ENCODE assay signal across 1 cellular context in genomic region chr6:157466340-157466643, GRCh38.
A peak's percentile ranks its signal among the peaks of the same experiment; 100 is the strongest.
TF ChIP-seq lines count a peak whose summit lies in the region.

No MANE protein-coding gene starts in this region.

TF ChIP-seq in K562, 482 proteins besides CTCF, POLR2A, EP300 and RAD21 (continued from another document):
- TF ChIP-seq PREB (CRISPR knock-in tag; IDR thresholded peaks at IDR 0.05) (no peak), ZBTB34 (CRISPR knock-in tag; IDR thresholded peaks at IDR 0.05) (no peak), FOXJ2 (tag; IDR thresholded peaks at IDR 0.05) (no peak), MAFF (IDR thresholded peaks at IDR 0.05; ENCODE audit: low read length) (peak; percentile 97), C11orf30 (IDR thresholded peaks at IDR 0.05; ENCODE audit: low read depth) (peak; percentile 94), ZNF668 (CRISPR knock-in tag; IDR thresholded peaks at IDR 0.05) (no peak), MYC (IDR thresholded peaks at IDR 0.05; ENCODE audit: low read depth, low read length) (no peak), MYC (CRISPR knock-in tag; IDR thresholded peaks at IDR 0.05; ENCODE audit: borderline replicate concordance, low read depth) (no peak), SRSF3 (IDR thresholded peaks at IDR 0.05; ENCODE audit: insufficient read depth, low read length) (no peak), ZNF445 (CRISPR knock-in tag; IDR thresholded peaks at IDR 0.05; ENCODE audit: low read depth) (no peak), E2F4 (CRISPR knock-in tag; IDR thresholded peaks at IDR 0.05; ENCODE audit: low read depth) (no peak), ZNF316 (IDR thresholded peaks at IDR 0.05) (peak; percentile 98)
